ENCODE assay signal across 12 cellular contexts in genomic region chr20:59163641-59164530, GRCh38. TPM values are rescaled to one million over a fixed set of nuclear protein-coding genes. Genes with fewer than 3 reads are reported as not detected.
DNase-seq lines count a peak whose midpoint lies in the region; ATAC-seq and TF ChIP-seq lines count a peak whose summit lies in the region.
"Had no signal": no experiment of that assay in that cellular context is flagged by ENCODE, and none has a peak within 500 bp of the region (broad histone marks: within the 10 kb centered on the region; RNA-seq: fewer than 3 reads in every experiment).

Gene ZNF831, plus strand, starts transcription at chr20:59163821. Its CDS starts 27,199 bp downstream, at chr20:59191020.

- peaks cover 0 to under 1% (median 0%) of the 10 kb centered on the region in 4 donors for H3K9me3 ChIP-seq in stomach
- H3K9me3 ChIP-seq: A549 had no signal

- DNase-seq in activated CD4-positive, alpha-beta T cell treated with anti-CD3 and anti-CD28 coated beads, Interleukin-2, amount 10 ng/mL, durations not matched to agents 24 days and 14 days, result peak; percentile 85
- DNase-seq in activated CD4-positive, alpha-beta T cell treated with anti-CD3 and anti-CD28 coated beads, Interleukin-2, amount 50 U/mL, for 4 hours, result no peak
- DNase-seq in KBM-7 (peak; percentile 59), stomach (no peak), NCI-H2081 treated with DMSO at 0.1 percent for 48 hours (lab: John Stamatoyannopoulos, UW) (no peak), NCI-H69 (lab: John Stamatoyannopoulos, UW) (no peak), NCI-H1092 treated with DMSO at 0.1 percent for 48 hours (lab: John Stamatoyannopoulos, UW) (no peak)
- no peak for DNase-seq in activated naive CD4-positive, alpha-beta T cell treated with anti-CD3 and anti-CD28 coated beads, Interleukin-2, amount 50 U/mL, for 72 hours (ENCODE audit: low spot score in 2 of 2)
- DNase-seq: caudate nucleus had no signal

- TF ChIP-seq CTCF in stomach (IDR thresholded peaks at IDR 0.05), result no peak

- H3K27ac ChIP-seq in stomach, result peak within 1 kb of the TSS in 4 of 5 donors; percentile 53 to 74 (median 62)
- H3K27ac ChIP-seq: A549, VCaP had no signal

- H3K27me3 Mint-ChIP-seq in activated CD4-positive, alpha-beta T cell treated with anti-CD3 and anti-CD28 coated beads, Interleukin-2, amount 10 ng/mL, durations not matched to agents 24 days and 14 days, result no peaks in the 10 kb centered on the region

- peak; percentile 23 to 26 for ATAC-seq in activated naive CD4-positive, alpha-beta T cell treated with anti-CD3 and anti-CD28 coated beads, Interleukin-2, amount 50 U/mL, for 72 hours
- ATAC-seq: A549 had no signal

- H3K4me3 Mint-ChIP-seq in activated CD4-positive, alpha-beta T cell treated with anti-CD3 and anti-CD28 coated beads, Interleukin-2, amount 10 ng/mL, durations not matched to agents 24 days and 14 days, result peak within 1 kb of the TSS; percentile 87

- peaks cover 0 to 14% (median 0%) of the 10 kb centered on the region in 3 donors for H3K27me3 ChIP-seq in stomach

- no peak for TF ChIP-seq EP300 in stomach (IDR thresholded peaks at IDR 0.05)

- in situ Hi-C loops in KBM-7 (cut with MboI; ENCODE audit: low pct_unique_long_range_greater_than_20kb, low sequenced_read_pairs), result no loop called here

- peak within 1 kb of the TSS; percentile 97 for H3K27ac Mint-ChIP-seq in activated CD4-positive, alpha-beta T cell treated with anti-CD3 and anti-CD28 coated beads, Interleukin-2, amount 10 ng/mL, durations not matched to agents 24 days and 14 days
- peak within 1 kb of the TSS; percentile 97 to 98 for H3K27ac Mint-ChIP-seq in activated naive CD4-positive, alpha-beta T cell treated with anti-CD3 and anti-CD28 coated beads, Interleukin-2, amount 50 U/mL, for 72 hours

- H3K4me1 Mint-ChIP-seq in activated CD4-positive, alpha-beta T cell treated with anti-CD3 and anti-CD28 coated beads, Interleukin-2, amount 10 ng/mL, durations not matched to agents 24 days and 14 days, result peaks cover 84% of the 10 kb centered on the region

- peaks cover 0 to 4% (median 0%) of the 10 kb centered on the region in 4 donors for H3K4me1 ChIP-seq in stomach
- H3K4me1 ChIP-seq: A549 had no signal

- intact Hi-C loops in activated CD4-positive, alpha-beta T cell treated with anti-CD3 and anti-CD28 coated beads, Interleukin-2, amount 10 ng/mL, durations not matched to agents 24 days and 14 days (cut with micrococcal nuclease), result loop anchor here (2.0 to 10.0 kb wide), 6 partner anchors 13 to 771 kb away; partner anchors contain the start of gene SYCP2
- intact Hi-C loops in stomach (cut with DNase I; ENCODE audit: low total_unique reads), result no loop called here

- no peaks in the 10 kb centered on the region for H3K36me3 ChIP-seq in stomach

- H3K36me3 Mint-ChIP-seq in activated CD4-positive, alpha-beta T cell treated with anti-CD3 and anti-CD28 coated beads, Interleukin-2, amount 10 ng/mL, durations not matched to agents 24 days and 14 days (ENCODE audit: low read depth), result peaks cover 2% of the 10 kb centered on the region
- H3K36me3 Mint-ChIP-seq in activated naive CD4-positive, alpha-beta T cell treated with anti-CD3 and anti-CD28 coated beads, Interleukin-2, amount 50 U/mL, for 72 hours, result peaks cover 16% of the 10 kb centered on the region in 2 donors

- TF ChIP-seq POLR2A in stomach (IDR thresholded peaks at IDR 0.05), result no peak

- H3K4me3 ChIP-seq in stomach, result peak within 1 kb of the TSS in 1 of 4 donors; percentile 2
- H3K4me3 ChIP-seq: A549 had no signal

- H3K9me3 Mint-ChIP-seq in activated CD4-positive, alpha-beta T cell treated with anti-CD3 and anti-CD28 coated beads, Interleukin-2, amount 10 ng/mL, durations not matched to agents 24 days and 14 days, result peaks cover 3% of the 10 kb centered on the region
- peaks cover 0 to 4% of the 10 kb centered on the region in 2 donors for H3K9me3 Mint-ChIP-seq in activated naive CD4-positive, alpha-beta T cell treated with anti-CD3 and anti-CD28 coated beads, Interleukin-2, amount 50 U/mL, for 72 hours

- 68 to 79% (median 76%) methylated on average over 10 of the region's 10 CpGs for WGBS in stomach, 5 donors

RNA-seq across cellular contexts. Expression of gene ZNF831, which starts in this region (rescaled TPM):
- total RNA-seq in activated CD4-positive, alpha-beta T cell treated with anti-CD3 and anti-CD28 coated beads, Interleukin-2, amount 10 ng/mL, durations not matched to agents 24 days and 14 days, result 3.1 and 3.4 TPM in 2 replicates
- 10 to 100 TPM in 1 of 2 donors, 1 to 10 TPM in 1; 6.6 to 12.7 TPM for total RNA-seq in activated naive CD4-positive, alpha-beta T cell treated with anti-CD3 and anti-CD28 coated beads, Interleukin-2, amount 50 U/mL, for 72 hours
- 1 to 10 TPM in 3 of 5 donors, under 1 TPM in 1, not detected in 1; under 0.01 to 2.9 (median 1.2) TPM for total RNA-seq in stomach
- polyA plus RNA-seq in stomach, result under 1 TPM; 0.06 to 0.31 (median 0.15) TPM
- total RNA-seq: renal cortical epithelial cell had no signal
- polyA plus RNA-seq: A549 had no signal

Comparison
In these comparisons a context has a peak if more than half of its experiments do, and no peak if none do; other contexts are left out.
1. DNase-seq: peak in activated CD4-positive, alpha-beta T cell treated with anti-CD3 and anti-CD28 coated beads, Interleukin-2, amount 10 ng/mL, durations not matched to agents 24 days and 14 days (single experiment) and KBM-7 (single experiment); none in activated CD4-positive, alpha-beta T cell treated with anti-CD3 and anti-CD28 coated beads, Interleukin-2, amount 50 U/mL, for 4 hours (0 of 2), activated naive CD4-positive, alpha-beta T cell treated with anti-CD3 and anti-CD28 coated beads, Interleukin-2, amount 50 U/mL, for 72 hours (0 of 2), stomach (single experiment), NCI-H2081 treated with DMSO at 0.1 percent for 48 hours (single experiment), NCI-H69 (single experiment) and NCI-H1092 treated with DMSO at 0.1 percent for 48 hours (single experiment).